In the genomic region with DNA sequence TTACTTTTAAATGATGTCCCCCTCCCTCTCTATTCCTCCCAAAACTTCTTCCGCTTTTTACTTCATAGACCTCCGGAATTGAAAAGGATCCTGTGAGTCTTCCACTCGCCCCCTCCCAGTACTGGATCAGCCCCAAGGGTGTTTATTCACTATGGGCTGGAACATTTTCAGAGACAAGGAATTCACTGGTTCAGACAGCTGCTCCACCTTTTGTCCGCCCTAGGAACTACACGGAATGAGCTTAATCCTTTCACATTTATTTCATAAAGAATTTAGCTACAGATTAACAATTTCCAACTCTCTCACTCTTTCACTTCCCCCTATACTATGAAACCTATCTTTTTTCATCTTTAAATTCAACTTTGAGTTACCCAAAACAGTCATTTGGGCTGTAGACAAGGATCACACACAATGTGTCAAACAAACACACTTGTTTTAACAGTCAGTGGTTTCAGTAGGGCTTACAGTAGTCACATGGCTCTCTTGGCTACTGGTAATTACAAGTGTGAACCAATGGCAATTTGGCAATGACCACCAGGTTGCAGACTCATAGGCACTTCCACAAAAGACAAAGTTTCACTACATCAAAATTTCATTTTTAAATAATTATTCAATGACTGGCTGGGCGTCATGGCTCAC, we compare ENCODE assay signal across 8 cellular contexts. TPM values are rescaled to one million over a fixed set of nuclear protein-coding genes. Genes with fewer than 3 reads are reported as not detected.
A peak's percentile ranks its signal among the peaks of the same experiment; 100 is the strongest.
DNase-seq lines count a peak whose midpoint lies in the region; ATAC-seq, FAIRE-seq and TF ChIP-seq lines count a peak whose summit lies in the region.

No MANE protein-coding gene starts in this region.

- H3K27me3 ChIP-seq in endothelial cell of umbilical vein (ENCODE audit: control insufficient read depth in 2 of 2, insufficient read depth in 2 of 2, low read length in 2 of 2), result no peaks in the 10 kb centered on the region

- no peaks in the 10 kb centered on the region for H3K9me1 ChIP-seq in endothelial cell of umbilical vein (replicated peaks; ENCODE audit: control insufficient read depth, extremely low read depth, insufficient read depth, low read length)

- peak; percentile 51 for TF ChIP-seq CTCF in GM12873 (IDR thresholded peaks at IDR 0.05; ENCODE audit: insufficient read depth, low read depth, low read length, missing control alignments)
- TF ChIP-seq CTCF in endothelial cell of umbilical vein (IDR thresholded peaks at IDR 0.05; ENCODE audit: extremely low read depth in 1 of 2, insufficient read depth in 1 of 2, low read depth in 1 of 2, low read length in 2 of 2), result peak; percentile 49 to 57
- TF ChIP-seq CTCF in nephron progenitor cell (IDR thresholded peaks at IDR 0.05), result peak; percentile 50

- no peak overlapping the region for H3K9ac ChIP-seq in endothelial cell of umbilical vein (replicated peaks; ENCODE audit: extremely low read depth, insufficient read depth, low read length)

- no peak overlapping the region for H3K4me2 ChIP-seq in endothelial cell of umbilical vein (ENCODE audit: insufficient read depth, low read length)

- H3K27ac Mint-ChIP-seq in nephron progenitor cell, result no peak overlapping the region

- no peaks in the 10 kb centered on the region for H3K9me3 ChIP-seq in endothelial cell of umbilical vein (replicated peaks; ENCODE audit: control insufficient read depth, insufficient read depth, low read length)

- TF ChIP-seq POLR2A in endothelial cell of umbilical vein (IDR thresholded peaks at IDR 0.05; ENCODE audit: low read depth, low read length), result no peak
- no peak for TF ChIP-seq POLR2A in GM18505 (IDR thresholded peaks at IDR 0.05; ENCODE audit: borderline replicate concordance, extremely low read depth, insufficient read depth, insufficient read length)

- no peaks in the 10 kb centered on the region for H3K4me1 Mint-ChIP-seq in nephron progenitor cell

- H3K4me3 ChIP-seq in endothelial cell of umbilical vein (replicated peaks in 1 of 3; ENCODE audit: insufficient read depth in 1 of 3, low read depth in 1 of 3, low read length in 3 of 3), result no peak overlapping the region

- BruUV-seq in endothelial cell of umbilical vein (replicated peaks; lab: Mats Ljungman, UMichigan), result no TSS peak

- H3K36me3 ChIP-seq in endothelial cell of umbilical vein (ENCODE audit: control insufficient read depth in 2 of 2, extremely low read depth in 1 of 2, insufficient read depth in 2 of 2, low read length in 2 of 2), result no peaks in the 10 kb centered on the region

- no peak for ATAC-seq in GM18505 (IDR thresholded peaks at IDR 0.05; ENCODE audit: unreplicated experiment)
- ATAC-seq in GM18873 (IDR thresholded peaks at IDR 0.05; ENCODE audit: low FRiP score, unreplicated experiment), result no peak
- no peak for ATAC-seq in GM18498 (IDR thresholded peaks at IDR 0.05; ENCODE audit: unreplicated experiment)

- no peak overlapping the region for H2AFZ ChIP-seq in endothelial cell of umbilical vein (ENCODE audit: low read depth, low read length)

- no peak overlapping the region for H3K4me3 Mint-ChIP-seq in nephron progenitor cell

- CTCF ChIA-PET in endothelial cell of umbilical vein (lab: Charles Lee), result interaction anchor here (0.6 to 1.5 kb wide), 33 partner anchors 8 to 1125 kb away, joined by 3 to 68 read pairs (median 4); partner anchors contain the start of gene CDKN3

- dilution Hi-C loops in endothelial cell of umbilical vein (cut with MboI; ENCODE audit: extremely low pct_ligation_motif_present, low sequenced_read_pairs), result no loop called here

- peaks cover 33% of the 10 kb centered on the region for H3K36me3 Mint-ChIP-seq in nephron progenitor cell (ENCODE audit: low read depth)

- H3K27ac ChIP-seq in endothelial cell of umbilical vein (ENCODE audit: insufficient read depth, low read depth, low read length), result no peak overlapping the region

- no peaks in the 10 kb centered on the region for H4K20me1 ChIP-seq in endothelial cell of umbilical vein (replicated peaks; ENCODE audit: control insufficient read depth, extremely low read depth, insufficient read depth, low read length)

- no peaks in the 10 kb centered on the region for H3K9me3 Mint-ChIP-seq in nephron progenitor cell

- no peaks in the 10 kb centered on the region for H3K27me3 Mint-ChIP-seq in nephron progenitor cell (ENCODE audit: low read depth, poor library complexity)

- intact Hi-C loops in endothelial cell of umbilical vein (cut with micrococcal nuclease), result loop anchor here (1.0 kb wide), 1 partner anchor 54 kb away; no protein-coding TSS in a partner anchor

- DNase-seq in Ammon's horn (ENCODE audit: low spot score) (peak; percentile 40), OCI-M2 (lab: John Stamatoyannopoulos, UW; ENCODE audit: unreplicated experiment) (peak; percentile 25), endothelial cell of umbilical vein (ENCODE audit: low read depth, low spot score) (peak; percentile 75), nephron progenitor cell (peak; percentile 37)

- no peaks in the 10 kb centered on the region for H3K4me1 ChIP-seq in endothelial cell of umbilical vein (ENCODE audit: control insufficient read depth, extremely low read depth, insufficient read depth, low read length)

- peak; percentile 70 for FAIRE-seq in endothelial cell of umbilical vein (lab: Jason Lieb, UNC)

- POLR2A ChIA-PET in endothelial cell of umbilical vein (lab: Charles Lee), result no interaction called here

- no peaks in the 10 kb centered on the region for H3K79me2 ChIP-seq in endothelial cell of umbilical vein (ENCODE audit: control insufficient read depth, insufficient read depth, low read length)

TF ChIP-seq in endothelial cell of umbilical vein, 7 proteins besides CTCF, POLR2A, EP300 and RAD21:
- TF ChIP-seq JUN (IDR thresholded peaks at IDR 0.05; ENCODE audit: borderline replicate concordance, insufficient read depth, insufficient read length, low read depth) (no peak), FOS (IDR thresholded peaks at IDR 0.05; ENCODE audit: borderline replicate concordance, insufficient read depth, low read length) (no peak), MYC (IDR thresholded peaks at IDR 0.05; ENCODE audit: low read depth, low read length) (no peak), POLR2AphosphoS5 (IDR thresholded peaks at IDR 0.05; ENCODE audit: insufficient read depth, low read depth, low read length) (no peak), EZH2 (IDR thresholded peaks at IDR 0.05; ENCODE audit: borderline replicate concordance, low read depth, low read length, severe bottlenecking) (no peak), GATA2 (IDR thresholded peaks at IDR 0.05; ENCODE audit: insufficient read depth, insufficient read length, low read depth, low read length) (no peak)
- TF ChIP-seq, protein P1, sequence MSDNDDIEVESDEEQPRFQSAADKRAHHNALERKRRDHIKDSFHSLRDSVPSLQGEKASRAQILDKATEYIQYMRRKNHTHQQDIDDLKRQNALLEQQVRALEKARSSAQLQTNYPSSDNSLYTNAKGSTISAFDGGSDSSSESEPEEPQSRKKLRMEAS (IDR thresholded peaks at IDR 0.05; ENCODE audit: insufficient read depth, insufficient read length), result no peak
TF ChIP-seq in endothelial cell of umbilical vein: peak in this region for 0.

RNA-seq across cellular contexts. Expression of gene CNIH1, which starts 20.6 kb away (rescaled TPM):
- total RNA-seq in endothelial cell of umbilical vein, result 125 and 137 TPM in 2 replicates
- polyA plus RNA-seq in endothelial cell of umbilical vein, result 287 and 328 TPM in 2 replicates
- 214 and 274 TPM in 2 replicates for polyA plus RNA-seq in endothelial cell of umbilical vein (2011; cell fraction: cytosol; rRNA removed)
- 46.1 and 71.3 TPM in 2 replicates for polyA plus RNA-seq in endothelial cell of umbilical vein (2011; cell fraction: nucleus; rRNA removed)
- polyA plus RNA-seq in endothelial cell of umbilical vein (2012), result 130 and 150 TPM in 2 replicates
- polyA minus RNA-seq in endothelial cell of umbilical vein, result 271 and 327 TPM in 2 replicates
- polyA minus RNA-seq in endothelial cell of umbilical vein (2011; cell fraction: cytosol; rRNA and poly(A)+ RNA removed), result 114 TPM
- polyA minus RNA-seq in endothelial cell of umbilical vein (2011; cell fraction: nucleus; rRNA and poly(A)+ RNA removed), result 28.3 and 35.3 TPM in 2 replicates

RNA-seq across cellular contexts. Expression of gene CDKN3, which starts 23.8 kb away (rescaled TPM):
- 52.0 and 53.2 TPM in 2 replicates for total RNA-seq in endothelial cell of umbilical vein
- 36.6 and 37.0 TPM in 2 replicates for polyA plus RNA-seq in endothelial cell of umbilical vein
- 58.9 and 70.7 TPM in 2 replicates for polyA plus RNA-seq in endothelial cell of umbilical vein (2011; cell fraction: cytosol; rRNA removed)
- polyA plus RNA-seq in endothelial cell of umbilical vein (2011; cell fraction: nucleus; rRNA removed), result 19.4 and 24.3 TPM in 2 replicates
- 24.0 and 56.6 TPM in 2 replicates for polyA plus RNA-seq in endothelial cell of umbilical vein (2012)
- polyA minus RNA-seq in endothelial cell of umbilical vein, result 12.5 and 14.9 TPM in 2 replicates
- 20.1 TPM for polyA minus RNA-seq in endothelial cell of umbilical vein (2011; cell fraction: cytosol; rRNA and poly(A)+ RNA removed)
- polyA minus RNA-seq in endothelial cell of umbilical vein (2011; cell fraction: nucleus; rRNA and poly(A)+ RNA removed), result 5.3 and 7.8 TPM in 2 replicates

Comparison
In these comparisons a context has a peak if more than half of its experiments do, and no peak if none do; other contexts are left out.
1. DNase-seq: peak in every context shown above with its lines; median percentile 75 in endothelial cell of umbilical vein; 40 in Ammon's horn; 37 in nephron progenitor cell; 25 in OCI-M2.